1 cellular context compared by ENCODE assay signal in the genomic region with DNA sequence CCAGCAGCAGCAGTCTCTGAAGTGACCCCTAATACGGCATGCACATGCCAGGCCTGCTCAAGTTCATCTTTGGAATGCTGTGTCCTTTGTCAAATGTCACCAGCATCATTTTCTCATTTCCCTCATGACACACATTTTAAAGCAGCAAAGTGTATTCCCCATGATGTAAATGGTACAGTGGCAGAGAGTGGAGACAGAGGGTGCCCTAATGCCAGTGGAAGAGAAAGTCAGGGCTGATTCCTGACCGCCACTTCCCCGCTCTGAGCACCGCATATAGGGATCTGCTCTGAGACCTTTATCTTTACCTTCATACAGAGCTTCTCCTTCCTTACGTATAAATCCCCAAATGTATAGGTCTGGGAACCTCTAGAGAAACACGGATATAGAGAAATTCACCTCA.
TF ChIP-seq lines count a peak whose summit lies in the region.

No MANE protein-coding gene starts in this region.

TF ChIP-seq in GM23338, 12 proteins besides CTCF, POLR2A, EP300 and RAD21:
- TF ChIP-seq, protein P1, sequence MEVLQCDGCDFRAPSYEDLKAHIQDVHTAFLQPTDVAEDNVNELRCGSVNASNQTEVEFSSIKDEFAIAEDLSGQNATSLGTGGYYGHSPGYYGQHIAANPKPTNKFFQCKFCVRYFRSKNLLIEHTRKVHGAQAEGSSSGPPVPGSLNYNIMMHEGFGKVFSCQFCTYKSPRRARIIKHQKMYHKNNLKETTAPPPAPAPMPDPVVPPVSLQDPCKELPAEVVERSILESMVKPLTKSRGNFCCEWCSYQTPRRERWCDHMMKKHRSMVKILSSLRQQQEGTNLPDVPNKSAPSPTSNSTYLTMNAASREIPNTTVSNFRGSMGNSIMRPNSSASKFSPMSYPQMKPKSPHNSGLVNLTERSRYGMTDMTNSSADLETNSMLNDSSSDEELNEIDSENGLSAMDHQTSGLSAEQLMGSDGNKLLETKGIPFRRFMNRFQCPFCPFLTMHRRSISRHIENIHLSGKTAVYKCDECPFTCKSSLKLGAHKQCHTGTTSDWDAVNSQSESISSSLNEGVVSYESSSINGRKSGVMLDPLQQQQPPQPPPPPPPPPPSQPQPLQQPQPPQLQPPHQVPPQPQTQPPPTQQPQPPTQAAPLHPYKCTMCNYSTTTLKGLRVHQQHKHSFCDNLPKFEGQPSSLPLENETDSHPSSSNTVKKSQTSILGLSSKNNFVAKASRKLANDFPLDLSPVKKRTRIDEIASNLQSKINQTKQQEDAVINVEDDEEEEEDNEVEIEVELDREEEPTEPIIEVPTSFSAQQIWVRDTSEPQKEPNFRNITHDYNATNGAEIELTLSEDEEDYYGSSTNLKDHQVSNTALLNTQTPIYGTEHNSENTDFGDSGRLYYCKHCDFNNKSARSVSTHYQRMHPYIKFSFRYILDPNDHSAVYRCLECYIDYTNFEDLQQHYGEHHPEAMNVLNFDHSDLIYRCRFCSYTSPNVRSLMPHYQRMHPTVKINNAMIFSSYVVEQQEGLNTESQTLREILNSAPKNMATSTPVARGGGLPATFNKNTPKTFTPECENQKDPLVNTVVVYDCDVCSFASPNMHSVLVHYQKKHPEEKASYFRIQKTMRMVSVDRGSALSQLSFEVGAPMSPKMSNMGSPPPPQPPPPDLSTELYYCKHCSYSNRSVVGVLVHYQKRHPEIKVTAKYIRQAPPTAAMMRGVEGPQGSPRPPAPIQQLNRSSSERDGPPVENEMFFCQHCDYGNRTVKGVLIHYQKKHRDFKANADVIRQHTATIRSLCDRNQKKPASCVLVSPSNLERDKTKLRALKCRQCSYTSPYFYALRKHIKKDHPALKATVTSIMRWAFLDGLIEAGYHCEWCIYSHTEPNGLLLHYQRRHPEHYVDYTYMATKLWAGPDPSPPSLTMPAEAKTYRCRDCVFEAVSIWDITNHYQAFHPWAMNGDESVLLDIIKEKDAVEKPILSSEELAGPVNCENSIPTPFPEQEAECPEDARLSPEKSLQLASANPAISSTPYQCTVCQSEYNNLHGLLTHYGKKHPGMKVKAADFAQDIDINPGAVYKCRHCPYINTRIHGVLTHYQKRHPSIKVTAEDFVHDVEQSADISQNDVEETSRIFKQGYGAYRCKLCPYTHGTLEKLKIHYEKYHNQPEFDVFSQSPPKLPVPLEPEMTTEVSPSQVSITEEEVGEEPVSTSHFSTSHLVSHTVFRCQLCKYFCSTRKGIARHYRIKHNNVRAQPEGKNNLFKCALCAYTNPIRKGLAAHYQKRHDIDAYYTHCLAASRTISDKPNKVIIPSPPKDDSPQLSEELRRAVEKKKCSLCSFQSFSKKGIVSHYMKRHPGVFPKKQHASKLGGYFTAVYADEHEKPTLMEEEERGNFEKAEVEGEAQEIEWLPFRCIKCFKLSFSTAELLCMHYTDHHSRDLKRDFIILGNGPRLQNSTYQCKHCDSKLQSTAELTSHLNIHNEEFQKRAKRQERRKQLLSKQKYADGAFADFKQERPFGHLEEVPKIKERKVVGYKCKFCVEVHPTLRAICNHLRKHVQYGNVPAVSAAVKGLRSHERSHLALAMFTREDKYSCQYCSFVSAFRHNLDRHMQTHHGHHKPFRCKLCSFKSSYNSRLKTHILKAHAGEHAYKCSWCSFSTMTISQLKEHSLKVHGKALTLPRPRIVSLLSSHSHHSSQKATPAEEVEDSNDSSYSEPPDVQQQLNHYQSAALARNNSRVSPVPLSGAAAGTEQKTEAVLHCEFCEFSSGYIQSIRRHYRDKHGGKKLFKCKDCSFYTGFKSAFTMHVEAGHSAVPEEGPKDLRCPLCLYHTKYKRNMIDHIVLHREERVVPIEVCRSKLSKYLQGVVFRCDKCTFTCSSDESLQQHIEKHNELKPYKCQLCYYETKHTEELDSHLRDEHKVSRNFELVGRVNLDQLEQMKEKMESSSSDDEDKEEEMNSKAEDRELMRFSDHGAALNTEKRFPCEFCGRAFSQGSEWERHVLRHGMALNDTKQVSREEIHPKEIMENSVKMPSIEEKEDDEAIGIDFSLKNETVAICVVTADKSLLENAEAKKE (CRISPR knock-in tag; IDR thresholded peaks at IDR 0.05): no peak
- TF ChIP-seq EZH2phosphoT487 (IDR thresholded peaks at IDR 0.05; ENCODE audit: unreplicated experiment) (no peak), EZH2 (IDR thresholded peaks at IDR 0.05; ENCODE audit: low read depth, unreplicated experiment) (no peak), ZNF331 (CRISPR knock-in tag; IDR thresholded peaks at IDR 0.05; ENCODE audit: low read depth) (no peak), STAT1 (IDR thresholded peaks at IDR 0.05; ENCODE audit: unreplicated experiment) (no peak), CREB1 (CRISPR knock-in tag; IDR thresholded peaks at IDR 0.05; ENCODE audit: low read depth) (no peak), JUNB (IDR thresholded peaks at IDR 0.05; ENCODE audit: unreplicated experiment) (no peak), ZNF114 (CRISPR knock-in tag; IDR thresholded peaks at IDR 0.05) (no peak)
- TF ChIP-seq, protein P2, sequence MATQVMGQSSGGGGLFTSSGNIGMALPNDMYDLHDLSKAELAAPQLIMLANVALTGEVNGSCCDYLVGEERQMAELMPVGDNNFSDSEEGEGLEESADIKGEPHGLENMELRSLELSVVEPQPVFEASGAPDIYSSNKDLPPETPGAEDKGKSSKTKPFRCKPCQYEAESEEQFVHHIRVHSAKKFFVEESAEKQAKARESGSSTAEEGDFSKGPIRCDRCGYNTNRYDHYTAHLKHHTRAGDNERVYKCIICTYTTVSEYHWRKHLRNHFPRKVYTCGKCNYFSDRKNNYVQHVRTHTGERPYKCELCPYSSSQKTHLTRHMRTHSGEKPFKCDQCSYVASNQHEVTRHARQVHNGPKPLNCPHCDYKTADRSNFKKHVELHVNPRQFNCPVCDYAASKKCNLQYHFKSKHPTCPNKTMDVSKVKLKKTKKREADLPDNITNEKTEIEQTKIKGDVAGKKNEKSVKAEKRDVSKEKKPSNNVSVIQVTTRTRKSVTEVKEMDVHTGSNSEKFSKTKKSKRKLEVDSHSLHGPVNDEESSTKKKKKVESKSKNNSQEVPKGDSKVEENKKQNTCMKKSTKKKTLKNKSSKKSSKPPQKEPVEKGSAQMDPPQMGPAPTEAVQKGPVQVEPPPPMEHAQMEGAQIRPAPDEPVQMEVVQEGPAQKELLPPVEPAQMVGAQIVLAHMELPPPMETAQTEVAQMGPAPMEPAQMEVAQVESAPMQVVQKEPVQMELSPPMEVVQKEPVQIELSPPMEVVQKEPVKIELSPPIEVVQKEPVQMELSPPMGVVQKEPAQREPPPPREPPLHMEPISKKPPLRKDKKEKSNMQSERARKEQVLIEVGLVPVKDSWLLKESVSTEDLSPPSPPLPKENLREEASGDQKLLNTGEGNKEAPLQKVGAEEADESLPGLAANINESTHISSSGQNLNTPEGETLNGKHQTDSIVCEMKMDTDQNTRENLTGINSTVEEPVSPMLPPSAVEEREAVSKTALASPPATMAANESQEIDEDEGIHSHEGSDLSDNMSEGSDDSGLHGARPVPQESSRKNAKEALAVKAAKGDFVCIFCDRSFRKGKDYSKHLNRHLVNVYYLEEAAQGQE (IDR thresholded peaks at IDR 0.05; ENCODE audit: unreplicated experiment): no peak
- TF ChIP-seq, protein P3, sequence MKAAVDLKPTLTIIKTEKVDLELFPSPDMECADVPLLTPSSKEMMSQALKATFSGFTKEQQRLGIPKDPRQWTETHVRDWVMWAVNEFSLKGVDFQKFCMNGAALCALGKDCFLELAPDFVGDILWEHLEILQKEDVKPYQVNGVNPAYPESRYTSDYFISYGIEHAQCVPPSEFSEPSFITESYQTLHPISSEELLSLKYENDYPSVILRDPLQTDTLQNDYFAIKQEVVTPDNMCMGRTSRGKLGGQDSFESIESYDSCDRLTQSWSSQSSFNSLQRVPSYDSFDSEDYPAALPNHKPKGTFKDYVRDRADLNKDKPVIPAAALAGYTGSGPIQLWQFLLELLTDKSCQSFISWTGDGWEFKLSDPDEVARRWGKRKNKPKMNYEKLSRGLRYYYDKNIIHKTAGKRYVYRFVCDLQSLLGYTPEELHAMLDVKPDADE (IDR thresholded peaks at IDR 0.05): no peak
